In the genomic region with DNA sequence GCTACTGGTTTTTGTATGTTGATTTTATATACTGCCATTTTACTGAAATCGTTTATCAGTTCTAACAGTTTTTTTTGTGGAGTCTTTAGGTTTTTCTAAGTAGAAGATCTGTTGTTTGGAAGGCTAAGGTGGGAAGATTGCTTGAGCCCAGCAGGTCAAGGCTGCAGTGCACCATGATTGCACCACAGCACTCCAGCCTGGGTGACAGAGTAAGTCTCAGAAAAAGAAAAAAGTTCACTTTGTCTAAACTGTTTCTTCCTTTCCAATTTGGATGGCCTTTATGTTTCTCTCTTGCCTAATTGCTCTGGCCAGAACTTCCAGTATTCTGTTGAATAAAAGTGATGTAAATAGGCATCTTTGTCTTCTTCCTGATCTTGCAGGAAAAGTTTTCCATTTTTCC, we compare ENCODE assay signal across 24 cellular contexts.
"Had no signal": no experiment of that assay in that cellular context is flagged by ENCODE, and none has a peak within 500 bp of the region (broad histone marks: within the 10 kb centered on the region; RNA-seq: fewer than 3 reads in every experiment).

No MANE protein-coding gene starts in this region.

- H3K27ac ChIP-seq: coronary artery, epithelial cell of prostate, esophagus squamous epithelium, gastrocnemius medialis, heart right ventricle, left lung, lower lobe of right lung had no signal

- H3K27ac Mint-ChIP-seq: memory B cell, naive B cell had no signal

- H3K4me3 Mint-ChIP-seq: memory B cell, naive B cell had no signal

- H3K27me3 ChIP-seq: dorsolateral prefrontal cortex, esophagus squamous epithelium, gastrocnemius medialis, heart right ventricle, left lung had no signal

- H3K9me3 ChIP-seq: esophagus squamous epithelium, gastrocnemius medialis, left lung, lower lobe of right lung, mucosa of descending colon had no signal

- H3K27me3 Mint-ChIP-seq: memory B cell, naive B cell had no signal

- H3K4me1 Mint-ChIP-seq: memory B cell, naive B cell had no signal

- ATAC-seq: esophagus mucosa, gastrocnemius medialis, heart right ventricle, left cardiac atrium, left lung, left ventricle myocardium superior, lower lobe of right lung, mucosa of descending colon had no signal

- H3K36me3 ChIP-seq: esophagus squamous epithelium, gastrocnemius medialis, left lung, lower lobe of right lung had no signal

- DNase-seq: dermis blood vessel endothelial cell; dorsolateral prefrontal cortex; effector CD4-positive, alpha-beta T cell; effector memory CD4-positive, alpha-beta T cell; erythroblast; esophagus squamous epithelium; foreskin fibroblast; foreskin melanocyte; gastrocnemius medialis; glutamatergic neuron; head of caudate nucleus; heart right ventricle; hippocampal formation; left cardiac atrium; left lung; left ventricle myocardium superior; lower lobe of right lung; mesendoderm; mucosa of descending colon; naive B cell had no signal

- H3K4me3 ChIP-seq: coronary artery, dorsolateral prefrontal cortex, esophagus squamous epithelium, gastrocnemius medialis, heart right ventricle, left lung, lower lobe of right lung, mucosa of descending colon had no signal

- H3K4me1 ChIP-seq: esophagus squamous epithelium, gastrocnemius medialis, heart right ventricle, left lung, lower lobe of right lung had no signal
